Comparison of ENCODE assay signal across 16 cellular contexts in the genomic region with DNA sequence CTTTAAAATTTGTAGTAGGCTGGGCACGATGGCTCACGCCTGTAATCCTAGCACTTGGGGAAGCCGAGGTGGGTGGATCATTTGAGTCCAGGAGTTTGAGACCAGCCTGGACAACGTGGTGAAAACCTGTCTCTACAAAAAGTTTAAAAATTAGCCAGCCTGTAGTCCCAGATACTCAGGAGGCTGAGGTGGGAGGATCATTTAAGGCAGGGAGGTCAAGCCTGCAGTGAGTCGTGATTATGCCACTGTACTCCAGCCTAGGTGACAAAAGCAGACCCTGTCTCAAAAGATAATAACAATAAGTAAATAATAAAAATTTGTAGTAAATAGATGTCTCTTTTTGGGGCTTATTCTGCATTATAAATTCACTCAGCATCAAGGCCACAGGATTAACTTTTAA.
DNase-seq lines count a peak whose midpoint lies in the region; ATAC-seq and TF ChIP-seq lines count a peak whose summit lies in the region.
"Had no signal": no experiment of that assay in that cellular context is flagged by ENCODE, and none has a peak within 500 bp of the region (broad histone marks: within the 10 kb centered on the region; RNA-seq: fewer than 3 reads in every experiment).

No MANE protein-coding gene starts in this region.

- TF ChIP-seq EP300 in gastroesophageal sphincter (IDR thresholded peaks at IDR 0.05): no peak

- no peak for DNase-seq in OCI-LY7 (ENCODE audit: low spot score)
- no peak for DNase-seq in C1 segment of cervical spinal cord (lab: John Stamatoyannopoulos, UW)
- DNase-seq in HuH-7 (ENCODE audit: low spot score): no peak
- no peak for DNase-seq in activated naive CD4-positive, alpha-beta T cell treated with anti-CD3 and anti-CD28 coated beads, Interleukin-2, amount 50 U/mL, for 72 hours (ENCODE audit: low spot score in 2 of 2)
- DNase-seq: activated CD4-positive, CD25-positive, alpha-beta regulatory T cell treated with anti-CD3 and anti-CD28 coated beads, Interleukin-2, amount 50 U/mL, for 72 hours; activated CD8-positive, alpha-beta memory T cell treated with anti-CD3 and anti-CD28 coated beads, Interleukin-2, amount 50 U/mL, for 4 hours; H7; islet precursor cell; NCI-H1048; NCI-H774 had no signal

- H3K9me3 ChIP-seq in BLaER1 treated with 17β-estradiol and CSF1 and Interleukin-3, amounts not matched to agents 10 nM and 100 nM (replicated peaks in 1 of 11): peaks cover 10 to 28% (median 17%) of the 10 kb centered on the region in 11 experiments
- H3K9me3 ChIP-seq in OCI-LY7 (ENCODE audit: low read length) (no peaks in the 10 kb centered on the region), gastroesophageal sphincter (no peaks in the 10 kb centered on the region)
- H3K9me3 ChIP-seq: prostate gland had no signal

- no peak for ATAC-seq in gastroesophageal sphincter
- no peak for ATAC-seq in GM21723 (IDR thresholded peaks at IDR 0.05; ENCODE audit: unreplicated experiment)
- no peak for ATAC-seq in activated naive CD4-positive, alpha-beta T cell treated with anti-CD3 and anti-CD28 coated beads, Interleukin-2, amount 50 U/mL, for 72 hours

- peak overlapping the region in 8 of 11 experiments; percentile 24 to 89 (median 46); a peak in 12 of 22 replicates for H3K9ac ChIP-seq in BLaER1 treated with 17β-estradiol and CSF1 and Interleukin-3, amounts not matched to agents 10 nM and 100 nM

- WGBS in gastroesophageal sphincter (ENCODE audit: low coverage in 1 of 2), 2 donors: 76 to 96% methylated on average over 4 to 5 of the region's 5 CpGs

- TF ChIP-seq POLR2A in gastroesophageal sphincter (IDR thresholded peaks at IDR 0.05): no peak

- intact Hi-C loops in OCI-LY7 (cut with micrococcal nuclease; ENCODE audit: unreplicated experiment): no loop called here

- H3K27me3 ChIP-seq in BLaER1 treated with 17β-estradiol and CSF1 and Interleukin-3, amounts not matched to agents 10 nM and 100 nM: no peaks in the 10 kb centered on the region
- no peaks in the 10 kb centered on the region for H3K27me3 ChIP-seq in gastroesophageal sphincter

- H2AFZ ChIP-seq in OCI-LY7 (ENCODE audit: low read length): no peak overlapping the region

- TF ChIP-seq CTCF in OCI-LY7 (conservative IDR thresholded peaks at IDR 0.05; ENCODE audit: low read length) (no peak), gastroesophageal sphincter (IDR thresholded peaks at IDR 0.05) (no peak)

- peaks cover 0 to 3% of the 10 kb centered on the region in 2 donors for H3K9me3 Mint-ChIP-seq in activated naive CD4-positive, alpha-beta T cell treated with anti-CD3 and anti-CD28 coated beads, Interleukin-2, amount 50 U/mL, for 72 hours

- no peaks in the 10 kb centered on the region for H3K36me3 Mint-ChIP-seq in activated naive CD4-positive, alpha-beta T cell treated with anti-CD3 and anti-CD28 coated beads, Interleukin-2, amount 50 U/mL, for 72 hours
- H3K36me3 Mint-ChIP-seq: activated naive CD4-positive, alpha-beta T cell treated with anti-CD3 and anti-CD28 coated beads, Interleukin-2, amount 10 ng/mL, durations not matched to agents 7 days and 5 days had no signal

- CTCF ChIA-PET in OCI-LY7 (lab: Charles Lee; ENCODE audit: unreplicated experiment): no interaction called here

- H3K27ac Mint-ChIP-seq in activated naive CD4-positive, alpha-beta T cell treated with anti-CD3 and anti-CD28 coated beads, Interleukin-2, amount 50 U/mL, for 72 hours: no peak overlapping the region

- H4K20me1 ChIP-seq in BLaER1 treated with 17β-estradiol and CSF1 and Interleukin-3, amounts not matched to agents 10 nM and 100 nM: no peaks in the 10 kb centered on the region
- no peaks in the 10 kb centered on the region for H4K20me1 ChIP-seq in OCI-LY7 (ENCODE audit: insufficient read depth, low read length)

- H3K4me2 ChIP-seq in BLaER1 treated with 17β-estradiol and CSF1 and Interleukin-3, amounts not matched to agents 10 nM and 100 nM: peak overlapping the region; percentile 69 to 98 (median 94)
- no peak overlapping the region for H3K4me2 ChIP-seq in OCI-LY7 (ENCODE audit: low read length)

- POLR2A ChIA-PET in OCI-LY7 (lab: Charles Lee): interaction anchor here (1.1 to 2.1 kb wide), 5 partner anchors 11 to 73 kb away, joined by 3 to 8 read pairs (median 4); no protein-coding TSS in a partner anchor

- BruUV-seq in OCI-LY7 (replicated peaks; lab: Mats Ljungman, UMichigan): no TSS peak

- H3K4me1 ChIP-seq in BLaER1 treated with 17β-estradiol and CSF1 and Interleukin-3, amounts not matched to agents 10 nM and 100 nM: peaks cover 52 to 71% (median 62%) of the 10 kb centered on the region in 10 experiments
- H3K4me1 ChIP-seq in OCI-LY7 (ENCODE audit: insufficient read depth, low read length, poor library complexity, severe bottlenecking) (peaks cover 42% of the 10 kb centered on the region), gastroesophageal sphincter (peaks cover 0 to 15% (median 0%) of the 10 kb centered on the region in 3 donors)
- H3K4me1 ChIP-seq: prostate gland had no signal

- peak overlapping the region; percentile 6 to 97 (median 95); a peak in 20 of 22 replicates for H3K27ac ChIP-seq in BLaER1 treated with 17β-estradiol and CSF1 and Interleukin-3, amounts not matched to agents 10 nM and 100 nM
- peak overlapping the region; percentile 42 for H3K27ac ChIP-seq in OCI-LY7 (ENCODE audit: low read depth, low read length, poor library complexity, severe bottlenecking)
- peak overlapping the region in 3 of 4 donors; percentile 42 to 60 (median 44) for H3K27ac ChIP-seq in gastroesophageal sphincter
- peak overlapping the region in 19 of 21 experiments; percentile 0 to 72 (median 52) for H3K27ac ChIP-seq in skin epidermis
- H3K27ac ChIP-seq: prostate gland had no signal

- no peak overlapping the region; a peak in 1 of 20 replicates for H3K4me3 ChIP-seq in BLaER1 treated with 17β-estradiol and CSF1 and Interleukin-3, amounts not matched to agents 10 nM and 100 nM
- H3K4me3 ChIP-seq in OCI-LY7 (ENCODE audit: low read depth, low read length, poor library complexity, severe bottlenecking): no peak overlapping the region
- H3K4me3 ChIP-seq in gastroesophageal sphincter: no peak overlapping the region
- no peak overlapping the region for H3K4me3 ChIP-seq in skin epidermis
- H3K4me3 ChIP-seq: prostate gland had no signal

- no peaks in the 10 kb centered on the region; a peak in 2 of 22 replicates for H3K36me3 ChIP-seq in BLaER1 treated with 17β-estradiol and CSF1 and Interleukin-3, amounts not matched to agents 10 nM and 100 nM
- no peaks in the 10 kb centered on the region for H3K36me3 ChIP-seq in OCI-LY7 (ENCODE audit: insufficient read depth, low read length)
- no peaks in the 10 kb centered on the region for H3K36me3 ChIP-seq in gastroesophageal sphincter
- H3K36me3 ChIP-seq: prostate gland had no signal

- no peaks in the 10 kb centered on the region for H3K9me2 ChIP-seq in OCI-LY7 (ENCODE audit: insufficient read depth, low read length)

- H3K79me2 ChIP-seq in OCI-LY7 (ENCODE audit: insufficient read depth, low read depth, low read length): no peaks in the 10 kb centered on the region

Comparison
In these comparisons a context has a peak if more than half of its experiments do, and no peak if none do; other contexts are left out.
1. H3K27ac ChIP-seq: peak in every context shown above with its lines; median percentile 95 in BLaER1 treated with 17β-estradiol and CSF1 and Interleukin-3, amounts not matched to agents 10 nM and 100 nM; 52 in skin epidermis; 44 in gastroesophageal sphincter; 42 in OCI-LY7.